In the genomic region with DNA sequence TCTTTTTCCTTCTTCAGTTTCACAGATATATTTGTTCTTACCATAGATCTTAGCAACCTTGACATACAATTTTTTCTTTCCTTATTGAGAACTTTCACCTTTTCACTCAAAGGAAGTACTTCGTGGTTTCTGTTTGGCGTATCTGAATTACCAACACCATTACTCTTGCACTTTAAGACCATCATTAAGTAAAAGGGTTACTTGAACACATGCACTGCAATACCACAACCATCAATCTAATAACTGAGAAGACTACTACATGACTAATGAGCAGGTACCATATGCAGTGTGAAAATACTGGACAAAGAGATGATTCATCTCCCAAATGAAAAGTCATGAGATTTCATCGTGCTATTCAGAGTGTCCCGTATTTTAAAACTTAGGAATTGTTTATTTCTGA, we compare ENCODE assay signal across 13 cellular contexts. TPM values are rescaled to one million over a fixed set of nuclear protein-coding genes. Genes with fewer than 3 reads are reported as not detected.
A peak's percentile ranks its signal among the peaks of the same experiment; 100 is the strongest.
DNase-seq lines count a peak whose midpoint lies in the region; ATAC-seq and TF ChIP-seq lines count a peak whose summit lies in the region.
"Had no signal": no experiment of that assay in that cellular context is flagged by ENCODE, and none has a peak within 500 bp of the region (broad histone marks: within the 10 kb centered on the region; RNA-seq: fewer than 3 reads in every experiment).

No MANE protein-coding gene starts in this region.

- DNase-seq in fibroblast of villous mesenchyme (ENCODE audit: low read depth), result peak; percentile 13
- DNase-seq in DMS53 treated with DMSO at 0.1 percent for 48 hours (lab: John Stamatoyannopoulos, UW; ENCODE audit: unreplicated experiment), result no peak
- DNase-seq in iPS-NIHi7 (ENCODE audit: extremely low spot score), result no peak
- DNase-seq in D341Med (ENCODE audit: low spot score), result no peak
- DNase-seq: activated CD8-positive, alpha-beta memory T cell treated with anti-CD3 and anti-CD28 coated beads, Interleukin-2, amount 50 U/mL, for 48 hours; DMS79; foreskin keratinocyte; GM23248; KG1; SW 1271 had no signal

- peak; percentile 100 for ATAC-seq in GM18520 (IDR thresholded peaks at IDR 0.05; ENCODE audit: unreplicated experiment)
- peak; percentile 90 for ATAC-seq in GM21381 (IDR thresholded peaks at IDR 0.05; ENCODE audit: unreplicated experiment)
- peak; percentile 65 for ATAC-seq in HG03108 (IDR thresholded peaks at IDR 0.05; ENCODE audit: unreplicated experiment)
- ATAC-seq: foreskin keratinocyte had no signal

- no peak overlapping the region for H3K4me3 ChIP-seq in fibroblast of villous mesenchyme (ENCODE audit: low read depth, low read length)
- H3K4me3 ChIP-seq: GM23248 had no signal

- TF ChIP-seq CTCF in fibroblast of villous mesenchyme (IDR thresholded peaks at IDR 0.05; ENCODE audit: insufficient read depth, low read depth, low read length), result no peak

RNA-seq across cellular contexts. Expression of a gene that starts 21.7 kb away (rescaled TPM):
- 93.1 and 113 TPM in 2 replicates for total RNA-seq in fibroblast of villous mesenchyme
